In genomic region chr1:214403431-214403830, GRCh38 we compare ENCODE assay signal across 23 cellular contexts.
DNase-seq lines count a peak whose midpoint lies in the region; ATAC-seq, FAIRE-seq and TF ChIP-seq lines count a peak whose summit lies in the region.
"Had no signal": no experiment of that assay in that cellular context is flagged by ENCODE, and none has a peak within 500 bp of the region (broad histone marks: within the 10 kb centered on the region; RNA-seq: fewer than 3 reads in every experiment).

No MANE protein-coding gene starts in this region.

- no peak overlapping the region for H3K4me3 Mint-ChIP-seq in astrocyte (ENCODE audit: unreplicated experiment)
- H3K4me3 Mint-ChIP-seq in naive thymus-derived CD4-positive, alpha-beta T cell, result no peak overlapping the region
- H3K4me3 Mint-ChIP-seq: activated T-helper 1 cell treated with anti-CD3 and anti-CD28 coated beads, Interleukin-12 subunit alpha, Interleukin-12 subunit beta, Interleukin-2, Interleukin-4 antibody, amounts not matched to agents 30 ng/mL and 10 ng/mL and 1 ng/mL, durations not matched to agents 14 hours and 24 hours and 36 hours; CD8-positive, alpha-beta memory T cell; immature natural killer cell had no signal

- TF ChIP-seq POLR2A in IMR-90 (IDR thresholded peaks at IDR 0.05; ENCODE audit: low read depth, low read length), result no peak

- peaks cover 32% of the 10 kb centered on the region for H3K36me3 Mint-ChIP-seq in astrocyte (ENCODE audit: low read depth, unreplicated experiment)
- H3K36me3 Mint-ChIP-seq in naive thymus-derived CD4-positive, alpha-beta T cell, result peaks cover 0 to 33% (median 0%) of the 10 kb centered on the region in 5 donors
- H3K36me3 Mint-ChIP-seq: CD8-positive, alpha-beta memory T cell; immature natural killer cell had no signal

- H3K4me2 ChIP-seq in BLaER1 treated with 17β-estradiol and CSF1 and Interleukin-3, amounts not matched to agents 10 nM and 100 nM, result peak overlapping the region; percentile 41 to 77 (median 68)
- no peak overlapping the region for H3K4me2 ChIP-seq in IMR-90 (ENCODE audit: low read depth, low read length)
- peak overlapping the region; percentile 79 for H3K4me2 ChIP-seq in astrocyte (ENCODE audit: low read length)
- no peak overlapping the region for H3K4me2 ChIP-seq in mesenchymal stem cell (ENCODE audit: low read length, poor library complexity, severe bottlenecking)
- H3K4me2 ChIP-seq in GM23248 (ENCODE audit: unreplicated experiment), result no peak overlapping the region
- H3K4me2 ChIP-seq: hepatocyte had no signal

- peak overlapping the region; percentile 86 for H2BK20ac ChIP-seq in IMR-90 (ENCODE audit: low read depth, low read length)

- H3K27me3 Mint-ChIP-seq in astrocyte (ENCODE audit: low read depth, unreplicated experiment), result no peaks in the 10 kb centered on the region
- H3K27me3 Mint-ChIP-seq in naive thymus-derived CD4-positive, alpha-beta T cell, result peaks cover 0 to 4% (median 0%) of the 10 kb centered on the region in 5 donors

- peaks cover 32 to 56% of the 10 kb centered on the region in 2 experiments for H3K79me1 ChIP-seq in IMR-90 (ENCODE audit: low read depth in 1 of 2, low read length in 2 of 2)
- no peaks in the 10 kb centered on the region for H3K79me1 ChIP-seq in mesenchymal stem cell (replicated peaks; ENCODE audit: low read length, poor library complexity, severe bottlenecking)

- H2AFZ ChIP-seq in IMR-90 (replicated peaks; ENCODE audit: low read length, poor library complexity), result no peak overlapping the region
- no peak overlapping the region for H2AFZ ChIP-seq in astrocyte (ENCODE audit: low read depth, low read length)
- no peak overlapping the region for H2AFZ ChIP-seq in mesenchymal stem cell (ENCODE audit: low read depth, low read length)
- no peak overlapping the region for H2AFZ ChIP-seq in GM23248
- H2AFZ ChIP-seq: hepatocyte had no signal

- ATAC-seq in IMR-90 (ENCODE audit: low read depth), result no peak
- ATAC-seq in naive thymus-derived CD4-positive, alpha-beta T cell, result no peak
- ATAC-seq: stimulated activated naive CD8-positive, alpha-beta T cell treated with anti-CD3 and anti-CD28 coated beads, Interleukin-15, Interleukin-2, amounts not matched to agents 100 U/mL and 50 U/mL, for 24 hours had no signal

- H3K14ac ChIP-seq in IMR-90 (replicated peaks; ENCODE audit: low read depth, low read length) (peak overlapping the region; percentile 76), mesenchymal stem cell (ENCODE audit: low read length in 2 of 2) (no peak overlapping the region)

- H2AK9ac ChIP-seq in IMR-90 (replicated peaks; ENCODE audit: low read depth, low read length, poor library complexity), result no peak overlapping the region

- no peaks in the 10 kb centered on the region for H3K9me3 Mint-ChIP-seq in astrocyte (ENCODE audit: unreplicated experiment)
- peaks cover 0 to 7% (median 0%) of the 10 kb centered on the region in 11 donors for H3K9me3 Mint-ChIP-seq in naive thymus-derived CD4-positive, alpha-beta T cell
- H3K9me3 Mint-ChIP-seq: activated naive CD4-positive, alpha-beta T cell treated with anti-CD3 and anti-CD28 coated beads, Interleukin-2, amount 50 U/mL, for 72 hours; CD8-positive, alpha-beta memory T cell; immature natural killer cell had no signal

- H3K79me2 ChIP-seq in astrocyte (ENCODE audit: insufficient read depth, low read length), result peaks cover 44% of the 10 kb centered on the region
- peaks cover 78% of the 10 kb centered on the region for H3K79me2 ChIP-seq in GM23248 (ENCODE audit: insufficient read depth)
- H3K79me2 ChIP-seq: hepatocyte had no signal

- FAIRE-seq in astrocyte (lab: Jason Lieb, UNC), result no peak
- FAIRE-seq: G401.6 had no signal

- H2BK5ac ChIP-seq in IMR-90 (ENCODE audit: low read depth, low read length, poor library complexity, severe bottlenecking), result peak overlapping the region; percentile 56
- peak overlapping the region; percentile 79 for H2BK5ac ChIP-seq in mesenchymal stem cell (ENCODE audit: low read depth, low read length, poor library complexity, severe bottlenecking)

- peak overlapping the region; percentile 74 to 98 for H2BK12ac ChIP-seq in mesenchymal stem cell (ENCODE audit: low read length in 2 of 2)

- H2AK5ac ChIP-seq in IMR-90 (ENCODE audit: low read depth, low read length) (peak overlapping the region; percentile 84), mesenchymal stem cell (ENCODE audit: low read length, severe bottlenecking) (peak overlapping the region; percentile 96)

- peaks cover 41% of the 10 kb centered on the region for H3F3A ChIP-seq in GM23248 (ENCODE audit: insufficient read depth)

- peak overlapping the region; percentile 60; the same call in 1 of the 2 replicates for H4K91ac ChIP-seq in IMR-90 (ENCODE audit: insufficient read depth, low read depth, low read length)
- peak overlapping the region; percentile 93 for H4K91ac ChIP-seq in mesenchymal stem cell (ENCODE audit: low read length)

- H3K18ac ChIP-seq in IMR-90 (ENCODE audit: low read depth, low read length) (peak overlapping the region; percentile 76; the same call in 1 of the 2 replicates), mesenchymal stem cell (ENCODE audit: low read depth in 1 of 2, low read length in 2 of 2) (peak overlapping the region; percentile 38 to 70)

- in situ Hi-C loops in IMR-90 (cut with MboI; ENCODE audit: low sequenced_read_pairs) (no loop called here), GM23248 (cut with MboI) (no loop called here)

- H3K27ac Mint-ChIP-seq in astrocyte (ENCODE audit: unreplicated experiment), result peak overlapping the region; percentile 98
- peak overlapping the region in 1 of 9 donors; percentile 44 for H3K27ac Mint-ChIP-seq in naive thymus-derived CD4-positive, alpha-beta T cell
- H3K27ac Mint-ChIP-seq: CD8-positive, alpha-beta memory T cell; immature natural killer cell had no signal

- no peak for TF ChIP-seq RAD21 in IMR-90 (IDR thresholded peaks at IDR 0.05; ENCODE audit: low read length)

- no peaks in the 10 kb centered on the region for H4K20me1 ChIP-seq in BLaER1 treated with 17β-estradiol and CSF1 and Interleukin-3, amounts not matched to agents 10 nM and 100 nM
- H4K20me1 ChIP-seq in IMR-90 (ENCODE audit: insufficient read depth, low read length) (no peaks in the 10 kb centered on the region), astrocyte (ENCODE audit: insufficient read depth, low read length) (no peaks in the 10 kb centered on the region), GM23248 (ENCODE audit: insufficient read depth) (no peaks in the 10 kb centered on the region)

- H3K9me1 ChIP-seq in IMR-90 (ENCODE audit: insufficient read depth, low read length), result peaks cover 18% of the 10 kb centered on the region

- POLR2A ChIA-PET in IMR-90 (lab: Charles Lee; ENCODE audit: unreplicated experiment), result no interaction called here
- POLR2A ChIA-PET in naive thymus-derived CD4-positive, alpha-beta T cell (lab: Charles Lee), result no interaction called here

- H4K8ac ChIP-seq in IMR-90 (ENCODE audit: low read depth in 2 of 2, low read length in 2 of 2), result peak overlapping the region; percentile 63 to 70; a peak in 3 of 4 replicates
- peak overlapping the region; percentile 70 for H4K8ac ChIP-seq in mesenchymal stem cell (ENCODE audit: low read length)

- H3K56ac ChIP-seq in IMR-90 (ENCODE audit: extremely low read depth, insufficient read depth, low read length), result no peak overlapping the region

- intact Hi-C loops in IMR-90 (cut with micrococcal nuclease), result no loop called here
- intact Hi-C loops in naive thymus-derived CD4-positive, alpha-beta T cell (cut with micrococcal nuclease), result no loop called here

- no TSS peak for BruUV-seq in IMR-90 (replicated peaks; lab: Mats Ljungman, UMichigan)

- WGBS in IMR-90 (ENCODE audit: extremely low coverage in 2 of 2, insufficient read length in 1 of 2), 2 experiments, result 94% methylated on average over 2 of the region's 5 CpGs; no CpG with 5 or more reads in 1 of the 2 experiments
- WGBS in mesenchymal stem cell, result 95% methylated on average over 4 of the region's 5 CpGs
- WGBS in GM23248 (ENCODE audit: low coverage in 1 of 2, low lambda C conversion rate in 2 of 2, missing lambda C conversion rate in 2 of 2), 2 experiments, result 78 to 80% methylated on average over 5 of the region's 5 CpGs

- peak overlapping the region; percentile 82; the same call in 2 of the 3 replicates for H2BK15ac ChIP-seq in IMR-90 (ENCODE audit: low read depth, low read length)
- peak overlapping the region; percentile 90 for H2BK15ac ChIP-seq in mesenchymal stem cell (ENCODE audit: low read depth, poor library complexity, severe bottlenecking)

- no peaks in the 10 kb centered on the region for H3K9me2 ChIP-seq in GM23248 (ENCODE audit: insufficient read depth)

- peaks cover 8 to 35% (median 28%) of the 10 kb centered on the region in 11 experiments; a peak in 17 of 22 replicates for H3K9me3 ChIP-seq in BLaER1 treated with 17β-estradiol and CSF1 and Interleukin-3, amounts not matched to agents 10 nM and 100 nM (replicated peaks in 1 of 11)
- H3K9me3 ChIP-seq in IMR-90 (ENCODE audit: control insufficient read depth, insufficient read depth, low read length), result no peaks in the 10 kb centered on the region
- no peaks in the 10 kb centered on the region for H3K9me3 ChIP-seq in astrocyte (ENCODE audit: insufficient read depth, low read depth, low read length)
- H3K9me3 ChIP-seq in mesenchymal stem cell (ENCODE audit: control insufficient read depth, low read length), result no peaks in the 10 kb centered on the region
- H3K9me3 ChIP-seq in naive thymus-derived CD4-positive, alpha-beta T cell (ENCODE audit: control insufficient read depth in 2 of 3, low read length in 3 of 3), result no peaks in the 10 kb centered on the region
- no peaks in the 10 kb centered on the region for H3K9me3 ChIP-seq in GM23248 (ENCODE audit: low read depth)
- H3K9me3 ChIP-seq: ascending aorta, thyroid gland had no signal

- peak overlapping the region in 7 of 11 experiments; percentile 46 to 78 (median 60); a peak in 14 of 22 replicates for H3K27ac ChIP-seq in BLaER1 treated with 17β-estradiol and CSF1 and Interleukin-3, amounts not matched to agents 10 nM and 100 nM
- H3K27ac ChIP-seq in IMR-90 (ENCODE audit: insufficient read depth, low read length) (peak overlapping the region; percentile 18; the same call in 1 of the 2 replicates), astrocyte (ENCODE audit: low read depth, low read length) (peak overlapping the region; percentile 79), mesenchymal stem cell (ENCODE audit: low read length, poor library complexity, severe bottlenecking) (peak overlapping the region; percentile 100), GM23248 (no peak overlapping the region)
- no peak overlapping the region for H3K27ac ChIP-seq in naive thymus-derived CD4-positive, alpha-beta T cell (ENCODE audit: low read depth, low read length)
- H3K27ac ChIP-seq: ascending aorta, hepatocyte, thyroid gland had no signal

- H4K5ac ChIP-seq in IMR-90 (ENCODE audit: low read depth, low read length), result peak overlapping the region; percentile 19; the same call in 1 of the 2 replicates

- H2BK120ac ChIP-seq in IMR-90 (ENCODE audit: low read depth, low read length) (peak overlapping the region; percentile 82), mesenchymal stem cell (ENCODE audit: low read depth, low read length) (peak overlapping the region; percentile 96)

- TF ChIP-seq CTCF in IMR-90 (conservative IDR thresholded peaks at IDR 0.05; ENCODE audit: low read depth, low read length), result no peak
- no peak for TF ChIP-seq CTCF in astrocyte (IDR thresholded peaks at IDR 0.05; ENCODE audit: insufficient read depth, low read depth, low read length)

- H3K9ac ChIP-seq in BLaER1 treated with 17β-estradiol and CSF1 and Interleukin-3, amounts not matched to agents 10 nM and 100 nM, result peak overlapping the region in 1 of 11 experiments; percentile 15; a peak in 1 of 22 replicates
- H3K9ac ChIP-seq in IMR-90 (ENCODE audit: low read depth, low read length), result no peak overlapping the region
- H3K9ac ChIP-seq in astrocyte (ENCODE audit: low read length), result peak overlapping the region; percentile 15
- no peak overlapping the region for H3K9ac ChIP-seq in mesenchymal stem cell (ENCODE audit: low read length)
- no peak overlapping the region for H3K9ac ChIP-seq in GM23248

- dilution Hi-C loops in IMR-90 (cut with HindIII; ENCODE audit: low sequenced_read_pairs, unreplicated experiment), result no loop called here

- H3K4me1 Mint-ChIP-seq in astrocyte (ENCODE audit: low read depth, unreplicated experiment), result peaks cover 63% of the 10 kb centered on the region
- peaks cover 0 to 47% (median 4%) of the 10 kb centered on the region in 7 donors for H3K4me1 Mint-ChIP-seq in naive thymus-derived CD4-positive, alpha-beta T cell

- no peaks in the 10 kb centered on the region for H3K36me3 ChIP-seq in BLaER1 treated with 17β-estradiol and CSF1 and Interleukin-3, amounts not matched to agents 10 nM and 100 nM
- H3K36me3 ChIP-seq in IMR-90 (ENCODE audit: control insufficient read depth, insufficient read depth, low read length) (peaks cover 21% of the 10 kb centered on the region), astrocyte (ENCODE audit: insufficient read depth, low read length) (peaks cover 27% of the 10 kb centered on the region), mesenchymal stem cell (ENCODE audit: control insufficient read depth in 1 of 2, insufficient read depth in 2 of 2, low read depth in 1 of 2, low read length in 2 of 2) (peaks cover 20 to 43% of the 10 kb centered on the region in 2 experiments), GM23248 (ENCODE audit: low read depth) (peaks cover 39% of the 10 kb centered on the region)
- no peaks in the 10 kb centered on the region for H3K36me3 ChIP-seq in naive thymus-derived CD4-positive, alpha-beta T cell (ENCODE audit: control insufficient read depth in 2 of 3, insufficient read depth in 3 of 3, low read length in 3 of 3)

- H3K4ac ChIP-seq in IMR-90 (ENCODE audit: low read depth, low read length) (peak overlapping the region; percentile 82), mesenchymal stem cell (ENCODE audit: low read depth in 1 of 2, low read length in 2 of 2) (peak overlapping the region; percentile 81 to 88)

- CTCF ChIA-PET in IMR-90 (lab: Yijun Ruan, JAX), result no interaction called here
- CTCF ChIA-PET in naive thymus-derived CD4-positive, alpha-beta T cell (lab: Charles Lee), result interaction anchor here (1.4 kb wide), 1 partner anchor 70 kb away, joined by 4 read pairs; no protein-coding TSS in a partner anchor

- H3K23ac ChIP-seq in IMR-90 (ENCODE audit: low read depth, low read length) (0 out of 2 replicates have a peak overlapping the region, but pooled peaks have one; percentile 20), mesenchymal stem cell (ENCODE audit: low read length in 2 of 2) (no peak overlapping the region)

- H3K4me1 ChIP-seq in BLaER1 treated with 17β-estradiol and CSF1 and Interleukin-3, amounts not matched to agents 10 nM and 100 nM, result peaks cover 25 to 38% (median 32%) of the 10 kb centered on the region in 10 experiments
- H3K4me1 ChIP-seq in IMR-90 (ENCODE audit: control insufficient read depth, insufficient read depth, low read length) (peaks cover 18% of the 10 kb centered on the region), astrocyte (ENCODE audit: insufficient read depth, low read length) (peaks cover 44% of the 10 kb centered on the region), mesenchymal stem cell (ENCODE audit: control insufficient read depth, insufficient read depth, low read depth, low read length) (peaks cover 20% of the 10 kb centered on the region), GM23248 (ENCODE audit: insufficient read depth) (peaks cover 18% of the 10 kb centered on the region)
- H3K4me1 ChIP-seq in naive thymus-derived CD4-positive, alpha-beta T cell (ENCODE audit: control insufficient read depth in 2 of 2, insufficient read depth in 2 of 2, low read length in 2 of 2), result no peaks in the 10 kb centered on the region
- H3K4me1 ChIP-seq: ascending aorta had no signal

- no peaks in the 10 kb centered on the region for H3K27me3 ChIP-seq in BLaER1 treated with 17β-estradiol and CSF1 and Interleukin-3, amounts not matched to agents 10 nM and 100 nM
- H3K27me3 ChIP-seq in IMR-90 (ENCODE audit: control insufficient read depth, insufficient read depth, low read length) (no peaks in the 10 kb centered on the region), astrocyte (ENCODE audit: insufficient read depth, low read length) (no peaks in the 10 kb centered on the region), mesenchymal stem cell (ENCODE audit: control insufficient read depth in 1 of 2, insufficient read depth in 1 of 2, low read length in 2 of 2) (no peaks in the 10 kb centered on the region), GM23248 (replicated peaks; ENCODE audit: insufficient read depth) (no peaks in the 10 kb centered on the region)
- H3K27me3 ChIP-seq in naive thymus-derived CD4-positive, alpha-beta T cell (ENCODE audit: control insufficient read depth in 2 of 2, insufficient read depth in 2 of 2, low read length in 2 of 2), result no peaks in the 10 kb centered on the region
- H3K27me3 ChIP-seq: ascending aorta, hepatocyte, thyroid gland had no signal

- peak overlapping the region in 1 of 10 experiments; percentile 21; a peak in 1 of 20 replicates for H3K4me3 ChIP-seq in BLaER1 treated with 17β-estradiol and CSF1 and Interleukin-3, amounts not matched to agents 10 nM and 100 nM
- H3K4me3 ChIP-seq in IMR-90 (ENCODE audit: insufficient read depth, low read depth, low read length) (no peak overlapping the region), astrocyte (ENCODE audit: insufficient read depth, low read depth, low read length) (no peak overlapping the region), mesenchymal stem cell (ENCODE audit: insufficient read depth in 1 of 2, low read depth in 1 of 2, low read length in 2 of 2) (no peak overlapping the region), GM23248 (no peak overlapping the region)
- no peak overlapping the region for H3K4me3 ChIP-seq in naive thymus-derived CD4-positive, alpha-beta T cell (ENCODE audit: low read length)
- H3K4me3 ChIP-seq: ascending aorta, hepatocyte, thyroid gland had no signal

- DNase-seq in IMR-90, result peak; percentile 31
- DNase-seq in astrocyte (ENCODE audit: low read depth), result peak; percentile 65
- peak; percentile 64 for DNase-seq in mesenchymal stem cell
- no peak for DNase-seq in naive thymus-derived CD4-positive, alpha-beta T cell
- no peak for DNase-seq in GM23248
- DNase-seq in NCI-H510A treated with DMSO at 0.1 percent for 48 hours (lab: John Stamatoyannopoulos, UW), result no peak
- no peak for DNase-seq in OCI-M2 (lab: John Stamatoyannopoulos, UW; ENCODE audit: unreplicated experiment)
- DNase-seq: activated CD4-positive, alpha-beta T cell treated with anti-CD3 and anti-CD28 coated beads for 48 hours; CD8-positive, alpha-beta memory T cell; erythroblast; immature natural killer cell; NCI-H1417 treated with DMSO at 0.1 percent for 48 hours; NCI-H526 treated with DMSO at 0.1 percent for 48 hours; retina; stimulated activated CD4-positive, alpha-beta T cell treated with anti-CD3 and anti-CD28 coated beads, Interleukin-2, amount 100 ng/mL, for 48 hours; stimulated activated naive CD8-positive, alpha-beta T cell treated with anti-CD3 and anti-CD28 coated beads, Interleukin-15, Interleukin-2, amounts not matched to agents 100 U/mL and 50 U/mL, for 24 hours; thyroid gland had no signal

Comparison
In these comparisons a context has a peak if more than half of its experiments do, and no peak if none do; other contexts are left out.
1. H3K27ac ChIP-seq: peak in BLaER1 treated with 17β-estradiol and CSF1 and Interleukin-3, amounts not matched to agents 10 nM and 100 nM (7 of 11), IMR-90 (single experiment), astrocyte (single experiment) and mesenchymal stem cell (single experiment); none in naive thymus-derived CD4-positive, alpha-beta T cell (single experiment) and GM23248 (single experiment).
2. H3K4me2 ChIP-seq: peak in BLaER1 treated with 17β-estradiol and CSF1 and Interleukin-3, amounts not matched to agents 10 nM and 100 nM (11 of 11) and astrocyte (single experiment); none in IMR-90 (single experiment), mesenchymal stem cell (single experiment) and GM23248 (single experiment).
3. DNase-seq: peak in IMR-90 (single experiment), astrocyte (single experiment) and mesenchymal stem cell (single experiment); none in naive thymus-derived CD4-positive, alpha-beta T cell (0 of 9), GM23248 (single experiment), NCI-H510A treated with DMSO at 0.1 percent for 48 hours (single experiment) and OCI-M2 (single experiment).